Comparison of ENCODE assay signal across 8 cellular contexts in genomic region chr5:78899922-78900362, GRCh38.
DNase-seq lines count a peak whose midpoint lies in the region; ATAC-seq and TF ChIP-seq lines count a peak whose summit lies in the region.

No MANE protein-coding gene starts in this region.

- H2AFZ ChIP-seq in OCI-LY3 (ENCODE audit: low read depth, low read length) = no peak overlapping the region

- no peaks in the 10 kb centered on the region for H3K79me2 ChIP-seq in OCI-LY3 (ENCODE audit: low read length)

- H3K27me3 Mint-ChIP-seq in endodermal cell (ENCODE audit: insufficient read depth) = no peaks in the 10 kb centered on the region

- WGBS in endodermal cell (ENCODE audit: insufficient coverage in 1 of 2, insufficient read length in 1 of 2), 2 experiments = 0 to 3% methylated on average over 3 of the region's 3 CpGs
- 27% methylated on average over 3 of the region's 3 CpGs for whole genome bisulfite sequencing in prostate gland

- H3K4me3 ChIP-seq in OCI-LY3 (ENCODE audit: low read length) (no peak overlapping the region), endodermal cell (ENCODE audit: low read length) (no peak overlapping the region), prostate gland (no peak overlapping the region)

- peaks cover 14% of the 10 kb centered on the region for H3K9me3 Mint-ChIP-seq in endodermal cell

- H3K36me3 ChIP-seq in OCI-LY3 (replicated peaks; ENCODE audit: low read depth, low read length) (no peaks in the 10 kb centered on the region), endodermal cell (ENCODE audit: control insufficient read depth, insufficient read depth, low read length) (no peaks in the 10 kb centered on the region), prostate gland (no peaks in the 10 kb centered on the region)

- H3K9me3 ChIP-seq in OCI-LY3 (ENCODE audit: insufficient read depth, low read length) (no peaks in the 10 kb centered on the region), endodermal cell (ENCODE audit: control insufficient read depth, low read length) (peaks cover 35% of the 10 kb centered on the region), prostate gland (no peaks in the 10 kb centered on the region)

- H3K4me1 ChIP-seq in OCI-LY3 (ENCODE audit: low read length) (peaks cover 2% of the 10 kb centered on the region), endodermal cell (ENCODE audit: control insufficient read depth, insufficient read depth, low read length) (no peaks in the 10 kb centered on the region), prostate gland (replicated peaks) (no peaks in the 10 kb centered on the region)

- intact Hi-C loops in prostate gland (cut with DNase I) = loop anchor here (10.0 kb wide), 1 partner anchor 95 kb away; no protein-coding TSS in a partner anchor

- H3K9ac ChIP-seq in OCI-LY3 (ENCODE audit: low read length) (no peak overlapping the region), endodermal cell (ENCODE audit: extremely low read depth, low read length, poor library complexity, severe bottlenecking) (no peak overlapping the region)

- H3K27ac ChIP-seq in OCI-LY3 (ENCODE audit: low read length) = no peak overlapping the region
- no peak overlapping the region for H3K27ac ChIP-seq in endodermal cell (ENCODE audit: low read depth, low read length)
- no peak overlapping the region for H3K27ac ChIP-seq in prostate gland

- DNase-seq in CD1c-positive myeloid dendritic cell (ENCODE audit: extremely low spot score) (peak; percentile 64), GM20000 (ENCODE audit: low spot score) (peak; percentile 29), endodermal cell (peak; percentile 89), prostate gland (ENCODE audit: low spot score) (no peak), OCI-M2 (lab: John Stamatoyannopoulos, UW; ENCODE audit: unreplicated experiment) (no peak), GM19240 (ENCODE audit: insufficient read length, low spot score) (no peak)

- no peak for ATAC-seq in GM21825 (IDR thresholded peaks at IDR 0.05; ENCODE audit: unreplicated experiment)

- no peaks in the 10 kb centered on the region for H3K27me3 ChIP-seq in OCI-LY3 (ENCODE audit: low read depth, low read length)
- H3K27me3 ChIP-seq in endodermal cell (ENCODE audit: control insufficient read depth, insufficient read depth, low read length, poor library complexity, severe bottlenecking) = no peaks in the 10 kb centered on the region
- H3K27me3 ChIP-seq in prostate gland (replicated peaks; ENCODE audit: insufficient read depth) = no peaks in the 10 kb centered on the region

- H3K36me3 Mint-ChIP-seq in endodermal cell (ENCODE audit: low read depth) = peaks cover 9% of the 10 kb centered on the region

- peaks cover 15% of the 10 kb centered on the region for H3K4me1 Mint-ChIP-seq in endodermal cell

- H3K27ac Mint-ChIP-seq in endodermal cell = peak overlapping the region; percentile 77

- H4K20me1 ChIP-seq in OCI-LY3 (ENCODE audit: insufficient read depth, low read length) = 0 out of 2 replicates have a peak, but pooled peaks cover 3% of the 10 kb centered on the region

- no peak overlapping the region for H3K4me2 ChIP-seq in OCI-LY3 (ENCODE audit: low read length)

- no peak for TF ChIP-seq POLR2A in prostate gland (IDR thresholded peaks at IDR 0.05)

- no peak overlapping the region for H3K4me3 Mint-ChIP-seq in endodermal cell

- TF ChIP-seq CTCF in GM20000 (IDR thresholded peaks at IDR 0.05; ENCODE audit: extremely low read depth, missing control alignments) = peak; percentile 67
- peak; percentile 76 for TF ChIP-seq CTCF in OCI-LY3 (IDR thresholded peaks at IDR 0.05; ENCODE audit: low read depth, low read length)
- TF ChIP-seq CTCF in endodermal cell (conservative IDR thresholded peaks at IDR 0.05) = peak; percentile 98
- peak in 3 of 4 experiments; percentile 14 to 45 (median 28) for TF ChIP-seq CTCF in prostate gland (IDR thresholded peaks at IDR 0.05)

Comparison
In these comparisons a context has a peak if more than half of its experiments do, and no peak if none do; other contexts are left out.
1. DNase-seq: peak in CD1c-positive myeloid dendritic cell (single experiment), GM20000 (single experiment) and endodermal cell (single experiment); none in prostate gland (single experiment), OCI-M2 (single experiment) and GM19240 (single experiment).
2. CTCF ChIP-seq: peak in every context shown above with its lines; median percentile 98 in endodermal cell; 76 in OCI-LY3; 67 in GM20000; 28 in prostate gland.